8 cellular contexts compared by ENCODE assay signal in genomic region chr2:65300772-65301711, GRCh38.
A peak's percentile ranks its signal among the peaks of the same experiment; 100 is the strongest.
DNase-seq lines count a peak whose midpoint lies in the region; ATAC-seq and TF ChIP-seq lines count a peak whose summit lies in the region.

No MANE protein-coding gene starts in this region.

- H3K9me3 Mint-ChIP-seq in Caco-2 (ENCODE audit: unreplicated experiment) (no peaks in the 10 kb centered on the region), IgD-negative memory B cell (peaks cover 0 to 2% (median 0%) of the 10 kb centered on the region in 3 donors)

- no peaks in the 10 kb centered on the region for H3K36me3 Mint-ChIP-seq in Caco-2 (ENCODE audit: insufficient read depth, unreplicated experiment)
- H3K36me3 Mint-ChIP-seq in IgD-negative memory B cell, result peaks cover 3% of the 10 kb centered on the region

- no peaks in the 10 kb centered on the region for H3K27me3 Mint-ChIP-seq in Caco-2 (ENCODE audit: insufficient read depth, unreplicated experiment)
- H3K27me3 Mint-ChIP-seq in IgD-negative memory B cell, result peaks cover 43% of the 10 kb centered on the region

- TF ChIP-seq CTCF in Caco-2 (IDR thresholded peaks at IDR 0.05; ENCODE audit: insufficient read depth in 1 of 2, low read depth in 1 of 2, low read length in 1 of 2, severe bottlenecking in 1 of 2, unreplicated experiment in 1 of 2), result no peak
- no peak for TF ChIP-seq CTCF in WI38 (IDR thresholded peaks at IDR 0.05; ENCODE audit: low read depth, low read length)
- no peak for TF ChIP-seq CTCF in brain microvascular endothelial cell (IDR thresholded peaks at IDR 0.05; ENCODE audit: low read depth, low read length, missing control alignments)

- TSS peak; percentile 61 for BruUV-seq in Caco-2 (replicated peaks; lab: Mats Ljungman, UMichigan)

- H3K27me3 ChIP-seq in Caco-2 (replicated peaks; ENCODE audit: control insufficient read depth, insufficient read depth, low read length) (no peaks in the 10 kb centered on the region), brain microvascular endothelial cell (replicated peaks) (no peaks in the 10 kb centered on the region)

- H3K36me3 ChIP-seq in Caco-2 (ENCODE audit: control insufficient read depth, insufficient read depth, low read length) (no peaks in the 10 kb centered on the region), brain microvascular endothelial cell (replicated peaks) (no peaks in the 10 kb centered on the region)

- H3K4me1 Mint-ChIP-seq in Caco-2 (ENCODE audit: low read depth, unreplicated experiment) (peaks cover 23% of the 10 kb centered on the region), IgD-negative memory B cell (peaks cover 14 to 22% (median 14%) of the 10 kb centered on the region in 3 donors)

- DNase-seq in Caco-2 (peak; percentile 76 to 80), brain microvascular endothelial cell (peak; percentile 84), left kidney (ENCODE audit: low read depth, low spot score) (peak; percentile 36), SK-N-DZ (ENCODE audit: low spot score) (no peak)
- peak; percentile 41 to 73 for DNase-seq in stimulated activated CD4-positive, alpha-beta T cell treated with anti-CD3 and anti-CD28 coated beads, Interleukin-4, amount 100 ng/mL, for 48 hours (ENCODE audit: low read depth in 2 of 2)

- intact Hi-C loops in Caco-2 (cut with micrococcal nuclease; ENCODE audit: unreplicated experiment), result loop anchor here (1.0 to 10.0 kb wide), 2 partner anchors 36 to 134 kb away; partner anchors contain the start of gene SPRED2

- no peaks in the 10 kb centered on the region for H3K9me3 ChIP-seq in Caco-2

- H3K4me3 Mint-ChIP-seq in Caco-2 (ENCODE audit: unreplicated experiment) (peak overlapping the region; percentile 35), IgD-negative memory B cell (peak overlapping the region; percentile 11 to 89 (median 46))

- peaks cover 22% of the 10 kb centered on the region for H3K4me1 ChIP-seq in Caco-2

- H3K27ac Mint-ChIP-seq in Caco-2 (ENCODE audit: unreplicated experiment) (peak overlapping the region; percentile 14), IgD-negative memory B cell (peak overlapping the region; percentile 11 to 83 (median 20))

- peak overlapping the region; percentile 80 for H3K27ac ChIP-seq in brain microvascular endothelial cell

- in situ Hi-C loops in brain microvascular endothelial cell (cut with HindIII; ENCODE audit: low pct_ligation_motif_present, low sequenced_read_pairs), result no loop called here

- peak; percentile 94 for ATAC-seq in GM21515 (IDR thresholded peaks at IDR 0.05; ENCODE audit: unreplicated experiment)

- CTCF ChIA-PET in Caco-2 (lab: Charles Lee), result interaction anchor here (0.6 to 1.0 kb wide), 4 partner anchors 15 to 187 kb away, joined by 3 to 6 read pairs (median 4); no protein-coding TSS in a partner anchor

- no peak overlapping the region for H3K4me3 ChIP-seq in Caco-2 (ENCODE audit: low read depth, low read length)
- H3K4me3 ChIP-seq in WI38 (ENCODE audit: low read depth, low read length), result peak overlapping the region; percentile 50
- H3K4me3 ChIP-seq in brain microvascular endothelial cell (ENCODE audit: low read depth, low read length), result no peak overlapping the region

- POLR2A ChIA-PET in Caco-2 (lab: Charles Lee), result interaction anchor here (0.6 kb wide), 1 partner anchor 49 kb away, joined by 3 read pairs; no protein-coding TSS in a partner anchor
